In the genomic region with DNA sequence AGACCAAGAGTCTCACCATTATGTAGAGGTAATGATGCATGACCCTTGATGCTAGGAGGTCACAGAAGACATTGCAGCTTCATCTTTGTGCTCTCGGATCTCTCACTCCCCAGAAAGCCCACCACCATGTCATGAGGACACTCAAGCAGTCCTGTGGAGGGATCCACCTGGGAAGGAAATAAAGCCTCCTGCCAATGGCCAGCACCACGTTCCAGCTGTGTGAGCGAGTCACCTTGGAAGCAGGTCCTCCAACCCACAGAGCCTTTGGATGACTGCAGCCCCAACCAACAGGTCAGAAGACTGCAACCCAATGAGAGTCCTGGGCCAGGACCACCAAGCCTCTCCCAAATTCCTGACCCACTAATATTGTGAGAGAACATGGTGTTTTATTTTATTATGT, we compare ENCODE assay signal across 22 cellular contexts. TPM values are rescaled to one million over a fixed set of nuclear protein-coding genes. Genes with fewer than 3 reads are reported as not detected.
"Had no signal": no experiment of that assay in that cellular context is flagged by ENCODE, and none has a peak within 500 bp of the region (broad histone marks: within the 10 kb centered on the region; RNA-seq: fewer than 3 reads in every experiment).

No MANE protein-coding gene starts in this region.

- H3K27ac ChIP-seq: cardiac muscle cell, heart right ventricle, left ventricle myocardium inferior, transverse colon, uterus, VCaP had no signal

- H3K36me3 Mint-ChIP-seq: memory B cell; stimulated activated naive B cell treated with anti-CD40 and anti-IgM and Interleukin-4, amounts not matched to agents 10 μg/mL and 1 μg/mL and 100 μg/mL, for 72 hours; T-cell had no signal

- H3K4me3 ChIP-seq: cardiac muscle cell, heart right ventricle, left ventricle myocardium inferior, smooth muscle cell, transverse colon, uterus had no signal

- H3K4me1 Mint-ChIP-seq: activated CD4-positive, alpha-beta memory T cell treated with anti-CD3 and anti-CD28 coated beads, Interleukin-2, amount 10 ng/mL, durations not matched to agents 7 days and 5 days; activated CD4-positive, alpha-beta T cell treated with anti-CD3 and anti-CD28 coated beads, Interleukin-2, amount 10 ng/mL, durations not matched to agents 24 days and 14 days; memory B cell; stimulated activated naive B cell treated with anti-CD40 and anti-IgM and Interleukin-4, amounts not matched to agents 10 μg/mL and 1 μg/mL and 100 μg/mL, for 72 hours; T-cell had no signal

- H3K27ac Mint-ChIP-seq: activated CD4-positive, alpha-beta memory T cell treated with anti-CD3 and anti-CD28 coated beads, Interleukin-2, amount 10 ng/mL, durations not matched to agents 7 days and 5 days; activated CD4-positive, alpha-beta T cell treated with anti-CD3 and anti-CD28 coated beads, Interleukin-2, amount 10 ng/mL, durations not matched to agents 24 days and 14 days; memory B cell; nephron; stimulated activated naive B cell treated with anti-CD40 and anti-IgM and Interleukin-4, amounts not matched to agents 10 μg/mL and 1 μg/mL and 100 μg/mL, for 72 hours; T-cell; T-helper 2 cell treated with Interferon-gamma antibody and Interleukin-4, amounts not matched to agents 5 μg/mL and 100 μg/mL, for 36 hours had no signal

- ATAC-seq: activated CD4-positive, CD25-positive, alpha-beta regulatory T cell treated with anti-CD3 and anti-CD28 coated beads, Interleukin-2, amount 50 U/mL, for 24 hours; heart right ventricle; sciatic nerve; stimulated activated naive B cell treated with anti-CD40 and anti-IgM and Interleukin-4, amounts not matched to agents 10 μg/mL and 1 μg/mL and 100 μg/mL, for 72 hours; T-cell had no signal

- DNase-seq: activated CD4-positive, alpha-beta memory T cell treated with anti-CD3 and anti-CD28 coated beads, Interleukin-2, amount 10 ng/mL, durations not matched to agents 7 days and 5 days; activated CD4-positive, alpha-beta T cell treated with anti-CD3 and anti-CD28 coated beads, Interleukin-2, amount 10 ng/mL, durations not matched to agents 24 days and 14 days; activated naive CD4-positive, alpha-beta T cell treated with Interleukin-2 at 50 U/mL for 16 hours; activated T-cell treated with anti-CD3 and anti-CD28 coated beads, Interleukin-2, amount 50 U/mL, for 48 hours; amygdala; dermis blood vessel endothelial cell; effector memory CD4-positive, alpha-beta T cell; heart right ventricle; left ventricle myocardium inferior; stimulated activated CD4-positive, alpha-beta T cell treated with anti-CD3 and anti-CD28 coated beads, Interleukin-15, amount 100 ng/mL, for 24 hours; stimulated activated naive B cell treated with anti-CD40 and anti-IgM and Interleukin-4, amounts not matched to agents 10 μg/mL and 1 μg/mL and 100 μg/mL, for 72 hours; transverse colon; uterus had no signal

- H3K4me3 Mint-ChIP-seq: activated CD4-positive, alpha-beta memory T cell treated with anti-CD3 and anti-CD28 coated beads, Interleukin-2, amount 10 ng/mL, durations not matched to agents 7 days and 5 days; activated CD4-positive, alpha-beta T cell treated with anti-CD3 and anti-CD28 coated beads, Interleukin-2, amount 10 ng/mL, durations not matched to agents 24 days and 14 days; memory B cell; nephron; stimulated activated naive B cell treated with anti-CD40 and anti-IgM and Interleukin-4, amounts not matched to agents 10 μg/mL and 1 μg/mL and 100 μg/mL, for 72 hours; T-cell; T-helper 2 cell treated with Interferon-gamma antibody and Interleukin-4, amounts not matched to agents 5 μg/mL and 100 μg/mL, for 36 hours had no signal

- H3K9me3 Mint-ChIP-seq: activated CD4-positive, alpha-beta memory T cell treated with anti-CD3 and anti-CD28 coated beads, Interleukin-2, amount 10 ng/mL, durations not matched to agents 7 days and 5 days; activated CD4-positive, alpha-beta T cell treated with anti-CD3 and anti-CD28 coated beads, Interleukin-2, amount 10 ng/mL, durations not matched to agents 24 days and 14 days; T-cell; T-helper 2 cell treated with Interferon-gamma antibody and Interleukin-4, amounts not matched to agents 5 μg/mL and 100 μg/mL, for 36 hours had no signal

- H3K27me3 Mint-ChIP-seq: activated CD4-positive, alpha-beta memory T cell treated with anti-CD3 and anti-CD28 coated beads, Interleukin-2, amount 10 ng/mL, durations not matched to agents 7 days and 5 days; activated CD4-positive, alpha-beta T cell treated with anti-CD3 and anti-CD28 coated beads, Interleukin-2, amount 10 ng/mL, durations not matched to agents 24 days and 14 days had no signal

RNA-seq across cellular contexts. Expression of gene CYP26B1, which starts 38.4 kb away (rescaled TPM):
- total RNA-seq: activated CD4-positive, alpha-beta memory T cell treated with anti-CD3 and anti-CD28 coated beads, Interleukin-2, amount 10 ng/mL, durations not matched to agents 7 days and 5 days; activated CD4-positive, alpha-beta T cell treated with anti-CD3 and anti-CD28 coated beads, Interleukin-2, amount 10 ng/mL, durations not matched to agents 24 days and 14 days had no signal
